ENCODE assay signal across 17 cellular contexts in genomic region chr13:90824027-90824426, GRCh38.
A peak's percentile ranks its signal among the peaks of the same experiment; 100 is the strongest.
DNase-seq lines count a peak whose midpoint lies in the region; ATAC-seq and TF ChIP-seq lines count a peak whose summit lies in the region.
"Had no signal": no experiment of that assay in that cellular context is flagged by ENCODE, and none has a peak within 500 bp of the region (broad histone marks: within the 10 kb centered on the region; RNA-seq: fewer than 3 reads in every experiment).

No MANE protein-coding gene starts in this region.

- ATAC-seq in mucosa of descending colon (peak; percentile 52), HG03571 (IDR thresholded peaks at IDR 0.05; ENCODE audit: unreplicated experiment) (no peak)
- ATAC-seq in stimulated activated naive CD8-positive, alpha-beta T cell treated with anti-CD3 and anti-CD28 coated beads, Interleukin-15, Interleukin-2, amounts not matched to agents 100 U/mL and 50 U/mL, for 24 hours, result no peak
- ATAC-seq: A549, K562 had no signal

- CTCF ChIA-PET in Caco-2 (lab: Charles Lee), result no interaction called here

- H3K9me3 Mint-ChIP-seq in Caco-2 (ENCODE audit: unreplicated experiment), result peaks cover 10% of the 10 kb centered on the region

- DNase-seq in DMS53 (lab: John Stamatoyannopoulos, UW) (peak; percentile 2), DMS53 treated with DMSO at 0.1 percent for 48 hours (lab: John Stamatoyannopoulos, UW; ENCODE audit: unreplicated experiment) (no peak), NCI-H226 (peak; percentile 46), mucosa of descending colon (no peak), Caco-2 (no peak)
- DNase-seq in stimulated activated naive CD8-positive, alpha-beta T cell treated with anti-CD3 and anti-CD28 coated beads, Interleukin-15, Interleukin-2, amounts not matched to agents 100 U/mL and 50 U/mL, for 24 hours, result no peak
- DNase-seq: CD4-positive, alpha-beta memory T cell; DMS79 treated with DMSO at 0.1 percent for 48 hours; GF-D8; GOT3; H9; IMR-90 had no signal

- intact Hi-C loops in mucosa of descending colon (cut with DNase I, micrococcal nuclease) (no loop called here), Caco-2 (cut with micrococcal nuclease; ENCODE audit: unreplicated experiment) (no loop called here)

- POLR2A ChIA-PET in Caco-2 (lab: Charles Lee), result no interaction called here

- H3K36me3 ChIP-seq in mucosa of descending colon (ENCODE audit: low read depth) (no peaks in the 10 kb centered on the region), Caco-2 (ENCODE audit: control insufficient read depth, insufficient read depth, low read length) (no peaks in the 10 kb centered on the region)
- H3K36me3 ChIP-seq: BLaER1 had no signal

- no TSS peak for BruUV-seq in Caco-2 (replicated peaks; lab: Mats Ljungman, UMichigan)

- H3K27me3 Mint-ChIP-seq in Caco-2 (ENCODE audit: insufficient read depth, unreplicated experiment), result no peaks in the 10 kb centered on the region
- H3K27me3 Mint-ChIP-seq: CD4-positive, alpha-beta memory T cell had no signal

- H3K4me1 Mint-ChIP-seq in Caco-2 (ENCODE audit: low read depth, unreplicated experiment), result no peaks in the 10 kb centered on the region
- H3K4me1 Mint-ChIP-seq: CD4-positive, alpha-beta memory T cell; H9 had no signal

- H3K36me3 Mint-ChIP-seq in Caco-2 (ENCODE audit: insufficient read depth, unreplicated experiment), result no peaks in the 10 kb centered on the region
- H3K36me3 Mint-ChIP-seq: CD14-positive monocyte; CD4-positive, alpha-beta memory T cell had no signal

- H3K27ac Mint-ChIP-seq in Caco-2 (ENCODE audit: unreplicated experiment), result no peak overlapping the region
- H3K27ac Mint-ChIP-seq: CD14-positive monocyte; CD4-positive, alpha-beta memory T cell; H9 had no signal

- H3K4me1 ChIP-seq in mucosa of descending colon (ENCODE audit: low read depth), result no peaks in the 10 kb centered on the region
- no peaks in the 10 kb centered on the region for H3K4me1 ChIP-seq in Caco-2
- H3K4me1 ChIP-seq: A549, BLaER1 had no signal

- H3K4me3 Mint-ChIP-seq in Caco-2 (ENCODE audit: unreplicated experiment), result no peak overlapping the region
- H3K4me3 Mint-ChIP-seq: CD14-positive monocyte; CD4-positive, alpha-beta memory T cell; H9 had no signal

- no peaks in the 10 kb centered on the region for H3K27me3 ChIP-seq in Caco-2 (replicated peaks; ENCODE audit: control insufficient read depth, insufficient read depth, low read length)
- H3K27me3 ChIP-seq: BLaER1 had no signal

- H3K4me3 ChIP-seq in mucosa of descending colon, result no peak overlapping the region
- no peak overlapping the region for H3K4me3 ChIP-seq in Caco-2 (ENCODE audit: low read depth, low read length)
- H3K4me3 ChIP-seq: A549, BLaER1, K562 had no signal

- H3K9me3 ChIP-seq in mucosa of descending colon, result no peaks in the 10 kb centered on the region
- H3K9me3 ChIP-seq in Caco-2, result no peaks in the 10 kb centered on the region
- H3K9me3 ChIP-seq: A549 had no signal

- TF ChIP-seq CTCF in mucosa of descending colon (IDR thresholded peaks at IDR 0.05) (no peak), Caco-2 (IDR thresholded peaks at IDR 0.05; ENCODE audit: insufficient read depth in 1 of 2, low read depth in 1 of 2, low read length in 1 of 2, severe bottlenecking in 1 of 2, unreplicated experiment in 1 of 2) (no peak)

Comparison
In these comparisons a context has a peak if more than half of its experiments do, and no peak if none do; other contexts are left out.
1. DNase-seq: peak in DMS53 (single experiment) and NCI-H226 (single experiment); none in DMS53 treated with DMSO at 0.1 percent for 48 hours (single experiment), mucosa of descending colon (0 of 3), Caco-2 (0 of 2) and stimulated activated naive CD8-positive, alpha-beta T cell treated with anti-CD3 and anti-CD28 coated beads, Interleukin-15, Interleukin-2, amounts not matched to agents 100 U/mL and 50 U/mL, for 24 hours (single experiment).